Comparison of ENCODE assay signal across 1 cellular context in the genomic region with DNA sequence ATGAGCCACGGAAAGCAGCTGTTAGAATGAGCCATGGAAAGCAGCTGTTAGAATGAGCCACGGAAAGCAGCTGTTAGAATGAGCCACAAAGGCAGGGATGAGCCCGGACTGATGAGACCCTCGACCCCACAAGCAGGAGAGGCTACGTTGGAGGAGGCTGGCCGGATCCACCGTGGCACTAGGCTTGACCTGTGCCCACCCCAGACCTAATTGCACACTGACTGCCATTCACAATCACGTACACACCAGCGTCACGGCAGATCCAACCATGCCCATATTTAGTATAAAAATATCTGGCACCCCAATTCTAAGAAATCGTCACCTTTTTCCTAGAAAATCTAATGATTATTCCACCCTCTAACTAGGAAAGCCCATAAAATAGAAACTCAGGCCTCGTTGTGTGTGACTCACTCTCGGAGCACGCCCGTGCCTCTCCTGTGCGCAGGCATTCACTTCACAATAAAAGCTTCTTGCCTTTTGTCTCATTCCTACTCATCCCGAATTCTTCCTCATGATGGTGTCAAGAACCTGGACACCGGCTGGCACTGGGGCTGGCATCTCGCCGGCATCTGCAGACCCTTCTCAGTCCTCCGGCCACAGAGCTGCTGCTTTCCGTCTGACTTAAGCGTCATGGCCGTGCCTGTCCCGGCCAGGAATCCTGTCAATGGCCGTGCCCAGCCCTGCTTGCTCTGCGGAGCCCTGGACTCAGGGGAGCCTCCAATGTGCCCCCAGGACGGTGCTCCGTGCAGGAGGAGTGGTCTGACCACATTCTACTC.
A peak's percentile ranks its signal among the peaks of the same experiment; 100 is the strongest.
TF ChIP-seq lines count a peak whose summit lies in the region.

No MANE protein-coding gene starts in this region.

TF ChIP-seq in IMR-90, 13 proteins besides CTCF, POLR2A, EP300 and RAD21:
- TF ChIP-seq MXI1 (IDR thresholded peaks at IDR 0.05; ENCODE audit: borderline replicate concordance, low read depth, low read length) (no peak), BHLHE40 (IDR thresholded peaks at IDR 0.05; ENCODE audit: low read depth, low read length) (peak; percentile 91), RCOR1 (IDR thresholded peaks at IDR 0.05; ENCODE audit: insufficient replicate concordance, low read length) (no peak), FOS (IDR thresholded peaks at IDR 0.05; ENCODE audit: low read depth, low read length) (peak; percentile 49; the same call in 1 of the 2 replicates)
- TF ChIP-seq, protein P1, sequence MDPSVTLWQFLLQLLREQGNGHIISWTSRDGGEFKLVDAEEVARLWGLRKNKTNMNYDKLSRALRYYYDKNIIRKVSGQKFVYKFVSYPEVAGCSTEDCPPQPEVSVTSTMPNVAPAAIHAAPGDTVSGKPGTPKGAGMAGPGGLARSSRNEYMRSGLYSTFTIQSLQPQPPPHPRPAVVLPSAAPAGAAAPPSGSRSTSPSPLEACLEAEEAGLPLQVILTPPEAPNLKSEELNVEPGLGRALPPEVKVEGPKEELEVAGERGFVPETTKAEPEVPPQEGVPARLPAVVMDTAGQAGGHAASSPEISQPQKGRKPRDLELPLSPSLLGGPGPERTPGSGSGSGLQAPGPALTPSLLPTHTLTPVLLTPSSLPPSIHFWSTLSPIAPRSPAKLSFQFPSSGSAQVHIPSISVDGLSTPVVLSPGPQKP (IDR thresholded peaks at IDR 0.05; ENCODE audit: borderline replicate concordance, low read depth, low read length): no peak
TF ChIP-seq in IMR-90: peak in this region for 2.
